1 cellular context compared by ENCODE assay signal in the genomic region with DNA sequence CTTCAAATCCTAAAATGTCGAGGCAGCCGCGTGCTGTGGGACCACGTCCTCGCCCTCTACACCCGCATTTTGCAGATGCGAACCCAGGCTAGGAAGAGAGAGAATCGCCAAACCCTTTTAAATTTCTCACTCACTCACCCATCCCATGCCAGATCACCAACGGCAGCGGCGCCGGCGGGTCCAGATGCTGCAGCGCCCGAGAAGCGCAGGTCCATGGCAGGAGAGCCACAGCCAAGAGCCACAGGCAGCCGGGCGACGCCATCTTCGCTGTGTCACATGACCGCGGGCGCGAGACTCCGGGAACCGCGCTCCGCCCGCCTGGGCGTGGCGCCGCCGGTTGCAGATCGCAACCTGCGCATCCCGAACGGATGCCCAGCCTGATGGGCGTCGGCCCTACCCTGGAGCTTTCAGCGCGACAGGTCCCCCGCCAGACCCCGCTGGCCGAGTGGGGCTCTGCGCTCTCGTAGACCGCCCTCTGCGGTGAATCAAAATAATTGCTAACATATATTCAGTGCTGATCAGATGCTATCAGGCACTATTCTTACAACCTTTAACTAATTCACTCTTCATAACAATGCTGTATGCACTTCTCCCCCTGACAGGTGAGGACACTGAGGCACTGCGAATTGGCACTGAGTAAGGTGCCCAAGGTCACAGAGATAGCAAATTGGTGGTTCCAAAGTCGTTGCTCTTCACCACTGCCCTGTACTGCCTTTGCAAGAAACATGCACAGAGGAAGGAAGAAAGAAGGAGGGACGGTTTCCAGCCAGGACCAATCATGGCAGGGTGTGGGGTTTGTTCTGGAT.
A peak's percentile ranks its signal among the peaks of the same experiment; 100 is the strongest.
TF ChIP-seq lines count a peak whose summit lies in the region.

PPT1 (minus strand) TSS at position 276 of the 806 bp plus-strand sequence; CDS start at position 262, 14 bp downstream.

TF ChIP-seq in HepG2, 621 proteins besides CTCF, POLR2A, EP300 and RAD21 (continued from another document and continues in another):
- TF ChIP-seq, protein P1, sequence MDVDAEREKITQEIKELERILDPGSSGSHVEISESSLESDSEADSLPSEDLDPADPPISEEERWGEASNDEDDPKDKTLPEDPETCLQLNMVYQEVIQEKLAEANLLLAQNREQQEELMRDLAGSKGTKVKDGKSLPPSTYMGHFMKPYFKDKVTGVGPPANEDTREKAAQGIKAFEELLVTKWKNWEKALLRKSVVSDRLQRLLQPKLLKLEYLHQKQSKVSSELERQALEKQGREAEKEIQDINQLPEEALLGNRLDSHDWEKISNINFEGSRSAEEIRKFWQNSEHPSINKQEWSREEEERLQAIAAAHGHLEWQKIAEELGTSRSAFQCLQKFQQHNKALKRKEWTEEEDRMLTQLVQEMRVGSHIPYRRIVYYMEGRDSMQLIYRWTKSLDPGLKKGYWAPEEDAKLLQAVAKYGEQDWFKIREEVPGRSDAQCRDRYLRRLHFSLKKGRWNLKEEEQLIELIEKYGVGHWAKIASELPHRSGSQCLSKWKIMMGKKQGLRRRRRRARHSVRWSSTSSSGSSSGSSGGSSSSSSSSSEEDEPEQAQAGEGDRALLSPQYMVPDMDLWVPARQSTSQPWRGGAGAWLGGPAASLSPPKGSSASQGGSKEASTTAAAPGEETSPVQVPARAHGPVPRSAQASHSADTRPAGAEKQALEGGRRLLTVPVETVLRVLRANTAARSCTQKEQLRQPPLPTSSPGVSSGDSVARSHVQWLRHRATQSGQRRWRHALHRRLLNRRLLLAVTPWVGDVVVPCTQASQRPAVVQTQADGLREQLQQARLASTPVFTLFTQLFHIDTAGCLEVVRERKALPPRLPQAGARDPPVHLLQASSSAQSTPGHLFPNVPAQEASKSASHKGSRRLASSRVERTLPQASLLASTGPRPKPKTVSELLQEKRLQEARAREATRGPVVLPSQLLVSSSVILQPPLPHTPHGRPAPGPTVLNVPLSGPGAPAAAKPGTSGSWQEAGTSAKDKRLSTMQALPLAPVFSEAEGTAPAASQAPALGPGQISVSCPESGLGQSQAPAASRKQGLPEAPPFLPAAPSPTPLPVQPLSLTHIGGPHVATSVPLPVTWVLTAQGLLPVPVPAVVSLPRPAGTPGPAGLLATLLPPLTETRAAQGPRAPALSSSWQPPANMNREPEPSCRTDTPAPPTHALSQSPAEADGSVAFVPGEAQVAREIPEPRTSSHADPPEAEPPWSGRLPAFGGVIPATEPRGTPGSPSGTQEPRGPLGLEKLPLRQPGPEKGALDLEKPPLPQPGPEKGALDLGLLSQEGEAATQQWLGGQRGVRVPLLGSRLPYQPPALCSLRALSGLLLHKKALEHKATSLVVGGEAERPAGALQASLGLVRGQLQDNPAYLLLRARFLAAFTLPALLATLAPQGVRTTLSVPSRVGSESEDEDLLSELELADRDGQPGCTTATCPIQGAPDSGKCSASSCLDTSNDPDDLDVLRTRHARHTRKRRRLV (CRISPR knock-in tag; IDR thresholded peaks at IDR 0.05) = no peak
- 0 out of 2 replicates have a peak, but pooled peaks have one; percentile 11 for TF ChIP-seq ZNF766 (CRISPR knock-in tag; IDR thresholded peaks at IDR 0.05; ENCODE audit: borderline replicate concordance)
- TF ChIP-seq SP4 (CRISPR knock-in tag; IDR thresholded peaks at IDR 0.05) = no peak; the same call in 1 of the 2 replicates
- TF ChIP-seq, protein P2, sequence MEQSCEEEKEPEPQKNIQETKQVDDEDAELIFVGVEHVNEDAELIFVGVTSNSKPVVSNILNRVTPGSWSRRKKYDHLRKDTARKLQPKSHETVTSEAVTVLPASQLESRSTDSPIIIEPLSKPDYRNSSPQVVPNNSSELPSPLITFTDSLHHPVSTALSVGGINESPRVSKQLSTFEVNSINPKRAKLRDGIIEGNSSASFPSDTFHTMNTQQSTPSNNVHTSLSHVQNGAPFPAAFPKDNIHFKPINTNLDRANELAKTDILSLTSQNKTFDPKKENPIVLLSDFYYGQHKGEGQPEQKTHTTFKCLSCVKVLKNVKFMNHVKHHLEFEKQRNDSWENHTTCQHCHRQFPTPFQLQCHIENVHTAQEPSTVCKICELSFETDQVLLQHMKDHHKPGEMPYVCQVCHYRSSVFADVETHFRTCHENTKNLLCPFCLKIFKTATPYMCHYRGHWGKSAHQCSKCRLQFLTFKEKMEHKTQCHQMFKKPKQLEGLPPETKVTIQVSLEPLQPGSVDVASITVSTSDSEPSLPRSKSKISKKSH (CRISPR knock-in tag; IDR thresholded peaks at IDR 0.05; ENCODE audit: borderline replicate concordance) = peak; percentile 94
- TF ChIP-seq GATAD2A (CRISPR knock-in tag; IDR thresholded peaks at IDR 0.05) = peak; percentile 54
- no peak; the same call in 1 of the 2 replicates for TF ChIP-seq NFIC (IDR thresholded peaks at IDR 0.05; ENCODE audit: low read length)
- TF ChIP-seq ZFX (CRISPR knock-in tag; IDR thresholded peaks at IDR 0.05; ENCODE audit: low read depth) = no peak
- no peak for TF ChIP-seq ZNF773 (CRISPR knock-in tag; IDR thresholded peaks at IDR 0.05; ENCODE audit: borderline replicate concordance)
- TF ChIP-seq, protein P3, sequence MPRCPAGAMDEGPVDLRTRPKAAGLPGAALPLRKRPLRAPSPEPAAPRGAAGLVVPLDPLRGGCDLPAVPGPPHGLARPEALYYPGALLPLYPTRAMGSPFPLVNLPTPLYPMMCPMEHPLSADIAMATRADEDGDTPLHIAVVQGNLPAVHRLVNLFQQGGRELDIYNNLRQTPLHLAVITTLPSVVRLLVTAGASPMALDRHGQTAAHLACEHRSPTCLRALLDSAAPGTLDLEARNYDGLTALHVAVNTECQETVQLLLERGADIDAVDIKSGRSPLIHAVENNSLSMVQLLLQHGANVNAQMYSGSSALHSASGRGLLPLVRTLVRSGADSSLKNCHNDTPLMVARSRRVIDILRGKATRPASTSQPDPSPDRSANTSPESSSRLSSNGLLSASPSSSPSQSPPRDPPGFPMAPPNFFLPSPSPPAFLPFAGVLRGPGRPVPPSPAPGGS (CRISPR knock-in tag; IDR thresholded peaks at IDR 0.05) = peak; percentile 93
- TF ChIP-seq, protein P4, sequence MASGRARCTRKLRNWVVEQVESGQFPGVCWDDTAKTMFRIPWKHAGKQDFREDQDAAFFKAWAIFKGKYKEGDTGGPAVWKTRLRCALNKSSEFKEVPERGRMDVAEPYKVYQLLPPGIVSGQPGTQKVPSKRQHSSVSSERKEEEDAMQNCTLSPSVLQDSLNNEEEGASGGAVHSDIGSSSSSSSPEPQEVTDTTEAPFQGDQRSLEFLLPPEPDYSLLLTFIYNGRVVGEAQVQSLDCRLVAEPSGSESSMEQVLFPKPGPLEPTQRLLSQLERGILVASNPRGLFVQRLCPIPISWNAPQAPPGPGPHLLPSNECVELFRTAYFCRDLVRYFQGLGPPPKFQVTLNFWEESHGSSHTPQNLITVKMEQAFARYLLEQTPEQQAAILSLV (CRISPR knock-in tag; IDR thresholded peaks at IDR 0.05; ENCODE audit: borderline replicate concordance) = peak; percentile 79; the same call in 1 of the 2 replicates
- no peak for TF ChIP-seq SMARCC2 (IDR thresholded peaks at IDR 0.05)
- peak; percentile 51 for TF ChIP-seq ZNF143 (CRISPR knock-in tag; IDR thresholded peaks at IDR 0.05)
- TF ChIP-seq HIC2 (CRISPR knock-in tag; IDR thresholded peaks at IDR 0.05; ENCODE audit: low read depth) = 0 out of 2 replicates have a peak, but pooled peaks have one; percentile 27
- peak; percentile 38; the same call in 1 of the 2 replicates for TF ChIP-seq ZNF205 (CRISPR knock-in tag; IDR thresholded peaks at IDR 0.05)
- TF ChIP-seq ZNF543 (CRISPR knock-in tag; IDR thresholded peaks at IDR 0.05) = peak; percentile 90
- 0 out of 2 replicates have a peak, but pooled peaks have one; percentile 52 for TF ChIP-seq ZC3H4 (CRISPR knock-in tag; IDR thresholded peaks at IDR 0.05; ENCODE audit: borderline replicate concordance)
- peak; percentile 83; the same call in 1 of the 2 replicates for TF ChIP-seq ZNF124 (CRISPR knock-in tag; IDR thresholded peaks at IDR 0.05)
- peak; percentile 26 for TF ChIP-seq BCL6 (CRISPR knock-in tag; IDR thresholded peaks at IDR 0.05)
- TF ChIP-seq ZNF770 (CRISPR knock-in tag; IDR thresholded peaks at IDR 0.05) = no peak
- TF ChIP-seq TEAD3 (CRISPR knock-in tag; optimal IDR thresholded peaks at IDR 0.05; ENCODE audit: borderline replicate concordance) = peak; percentile 52
- peak; percentile 78 for TF ChIP-seq ZNF280D (CRISPR knock-in tag; IDR thresholded peaks at IDR 0.05)
- TF ChIP-seq, protein P5, sequence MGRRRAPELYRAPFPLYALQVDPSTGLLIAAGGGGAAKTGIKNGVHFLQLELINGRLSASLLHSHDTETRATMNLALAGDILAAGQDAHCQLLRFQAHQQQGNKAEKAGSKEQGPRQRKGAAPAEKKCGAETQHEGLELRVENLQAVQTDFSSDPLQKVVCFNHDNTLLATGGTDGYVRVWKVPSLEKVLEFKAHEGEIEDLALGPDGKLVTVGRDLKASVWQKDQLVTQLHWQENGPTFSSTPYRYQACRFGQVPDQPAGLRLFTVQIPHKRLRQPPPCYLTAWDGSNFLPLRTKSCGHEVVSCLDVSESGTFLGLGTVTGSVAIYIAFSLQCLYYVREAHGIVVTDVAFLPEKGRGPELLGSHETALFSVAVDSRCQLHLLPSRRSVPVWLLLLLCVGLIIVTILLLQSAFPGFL (CRISPR knock-in tag; IDR thresholded peaks at IDR 0.05) = no peak
- peak; percentile 85; the same call in 1 of the 2 replicates for TF ChIP-seq ZNF614 (CRISPR knock-in tag; IDR thresholded peaks at IDR 0.05; ENCODE audit: borderline replicate concordance)
- TF ChIP-seq FOXP1 (IDR thresholded peaks at IDR 0.05) = no peak
- TF ChIP-seq FOXP1 (CRISPR knock-in tag; IDR thresholded peaks at IDR 0.05) = no peak
- TF ChIP-seq, protein P6, sequence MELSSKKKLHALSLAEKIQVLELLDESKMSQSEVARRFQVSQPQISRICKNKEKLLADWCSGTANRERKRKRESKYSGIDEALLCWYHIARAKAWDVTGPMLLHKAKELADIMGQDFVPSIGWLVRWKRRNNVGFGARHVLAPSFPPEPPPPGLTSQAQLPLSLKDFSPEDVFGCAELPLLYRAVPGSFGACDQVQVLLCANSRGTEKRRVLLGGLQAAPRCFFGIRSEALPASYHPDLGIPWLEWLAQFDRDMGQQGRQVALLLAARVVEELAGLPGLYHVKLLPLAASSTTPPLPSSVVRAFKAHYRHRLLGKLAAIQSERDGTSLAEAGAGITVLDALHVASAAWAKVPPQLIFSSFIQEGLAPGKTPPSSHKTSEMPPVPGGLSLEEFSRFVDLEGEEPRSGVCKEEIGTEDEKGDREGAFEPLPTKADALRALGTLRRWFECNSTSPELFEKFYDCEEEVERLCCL (CRISPR knock-in tag; IDR thresholded peaks at IDR 0.05; ENCODE audit: borderline replicate concordance) = peak; percentile 84; the same call in 1 of the 2 replicates
- no peak for TF ChIP-seq ZNF251 (CRISPR knock-in tag; IDR thresholded peaks at IDR 0.05)
- TF ChIP-seq ZNF607 (CRISPR knock-in tag; IDR thresholded peaks at IDR 0.05; ENCODE audit: borderline replicate concordance) = peak; percentile 81
- TF ChIP-seq ZNF747 (CRISPR knock-in tag; IDR thresholded peaks at IDR 0.05; ENCODE audit: borderline replicate concordance) = 0 out of 2 replicates have a peak, but pooled peaks have one; percentile 14
- TF ChIP-seq HNRNPUL1 (IDR thresholded peaks at IDR 0.05; ENCODE audit: low read depth, low read length) = no peak
- TF ChIP-seq HNF4G (IDR thresholded peaks at IDR 0.05; ENCODE audit: borderline replicate concordance, low read depth, low read length) = no peak
- TF ChIP-seq HNF4G (CRISPR knock-in tag; IDR thresholded peaks at IDR 0.05; ENCODE audit: borderline replicate concordance, low read depth) = no peak; the same call in 1 of the 2 replicates
- TF ChIP-seq PAWR (CRISPR knock-in tag; IDR thresholded peaks at IDR 0.05; ENCODE audit: borderline replicate concordance) = no peak
- TF ChIP-seq PTBP1 (IDR thresholded peaks at IDR 0.05; ENCODE audit: low read depth, low read length, poor library complexity, severe bottlenecking) = no peak
- TF ChIP-seq MAZ (IDR thresholded peaks at IDR 0.05; ENCODE audit: borderline replicate concordance, low read depth, low read length) = no peak
- TF ChIP-seq MAZ (CRISPR knock-in tag; IDR thresholded peaks at IDR 0.05; ENCODE audit: low read depth) = 0 out of 2 replicates have a peak, but pooled peaks have one; percentile 56
